26 cellular contexts compared by ENCODE assay signal in genomic region chr12:81081726-81082125, GRCh38. TPM values are rescaled to one million over a fixed set of nuclear protein-coding genes. Genes with fewer than 3 reads are reported as not detected.
"Had no signal": no experiment of that assay in that cellular context is flagged by ENCODE, and none has a peak within 500 bp of the region (broad histone marks: within the 10 kb centered on the region; RNA-seq: fewer than 3 reads in every experiment).

No MANE protein-coding gene starts in this region.

- H3K36me3 ChIP-seq: cardiac muscle cell, MG63 had no signal

- H3K4me3 ChIP-seq: cardiac muscle cell, MG63 had no signal

- H3K9me3 ChIP-seq: MG63 had no signal

- DNase-seq: activated CD4-positive, alpha-beta T cell treated with anti-CD3 and anti-CD28 coated beads, Interleukin-2, amount 10 ng/mL, durations not matched to agents 7 days and 5 days; activated CD4-positive, alpha-beta T cell treated with anti-CD3 and anti-CD28 coated beads, Interleukin-2, amount 50 U/mL, for 48 hours; activated CD8-positive, alpha-beta T cell treated with anti-CD3 and anti-CD28 coated beads, Interleukin-2, amount 10 ng/mL, durations not matched to agents 7 days and 5 days; activated gamma-delta T cell treated with Interleukin-2 at 50 U/mL for 16 hours; activated naive CD4-positive, alpha-beta T cell treated with anti-CD3 and anti-CD28 coated beads for 36 hours; activated naive CD8-positive, alpha-beta T cell treated with anti-CD3 and anti-CD28 coated beads, Interleukin-2, amount 50 U/mL, for 24 hours; activated T-cell treated with anti-CD3 and anti-CD28 coated beads, Interleukin-2, amount 50 U/mL, for 24 hours; amniotic stem cell; aorta; Kasumi-1; KG1; MG63; NCI-H1048; NCI-H1105 treated with DMSO at 0.1 percent for 48 hours; NCI-H1436; NCI-H1694 treated with DMSO at 0.1 percent for 48 hours; NCI-H2029; NCI-H446; NCI-H510A treated with DMSO at 0.1 percent for 48 hours; NCI-H526 treated with DMSO at 0.1 percent for 48 hours; NCI-H774; SHP77 treated with DMSO at 0.1 percent for 48 hours had no signal

- H3K27me3 ChIP-seq: cardiac muscle cell, MG63 had no signal

- H3K27ac ChIP-seq: cardiac muscle cell had no signal

- ATAC-seq: activated CD8-positive, alpha-beta T cell treated with anti-CD3 and anti-CD28 coated beads, Interleukin-2, amount 10 ng/mL, durations not matched to agents 7 days and 5 days; activated naive CD8-positive, alpha-beta T cell treated with anti-CD3 and anti-CD28 coated beads, Interleukin-2, amount 50 U/mL, for 24 hours; Panc1 had no signal

RNA-seq across cellular contexts. Expression of gene ACSS3, which starts 3.8 kb away (rescaled TPM):
- total RNA-seq: activated CD4-positive, alpha-beta T cell treated with anti-CD3 and anti-CD28 coated beads, Interleukin-2, amount 10 ng/mL, durations not matched to agents 7 days and 5 days; activated CD8-positive, alpha-beta T cell treated with anti-CD3 and anti-CD28 coated beads, Interleukin-2, amount 10 ng/mL, durations not matched to agents 7 days and 5 days; activated naive CD4-positive, alpha-beta T cell treated with anti-CD3 and anti-CD28 coated beads for 36 hours; activated T-helper 2 cell treated with anti-CD3 and anti-CD28 coated beads, Interferon-gamma antibody, Interleukin-2, Interleukin-4, amounts not matched to agents 10 μg/mL and 5 μg/mL and 100 μg/mL, durations not matched to agents 14 hours and 24 hours and 36 hours; SK-MEL-5 had no signal
